Comparison of ENCODE assay signal across 13 cellular contexts in the genomic region with DNA sequence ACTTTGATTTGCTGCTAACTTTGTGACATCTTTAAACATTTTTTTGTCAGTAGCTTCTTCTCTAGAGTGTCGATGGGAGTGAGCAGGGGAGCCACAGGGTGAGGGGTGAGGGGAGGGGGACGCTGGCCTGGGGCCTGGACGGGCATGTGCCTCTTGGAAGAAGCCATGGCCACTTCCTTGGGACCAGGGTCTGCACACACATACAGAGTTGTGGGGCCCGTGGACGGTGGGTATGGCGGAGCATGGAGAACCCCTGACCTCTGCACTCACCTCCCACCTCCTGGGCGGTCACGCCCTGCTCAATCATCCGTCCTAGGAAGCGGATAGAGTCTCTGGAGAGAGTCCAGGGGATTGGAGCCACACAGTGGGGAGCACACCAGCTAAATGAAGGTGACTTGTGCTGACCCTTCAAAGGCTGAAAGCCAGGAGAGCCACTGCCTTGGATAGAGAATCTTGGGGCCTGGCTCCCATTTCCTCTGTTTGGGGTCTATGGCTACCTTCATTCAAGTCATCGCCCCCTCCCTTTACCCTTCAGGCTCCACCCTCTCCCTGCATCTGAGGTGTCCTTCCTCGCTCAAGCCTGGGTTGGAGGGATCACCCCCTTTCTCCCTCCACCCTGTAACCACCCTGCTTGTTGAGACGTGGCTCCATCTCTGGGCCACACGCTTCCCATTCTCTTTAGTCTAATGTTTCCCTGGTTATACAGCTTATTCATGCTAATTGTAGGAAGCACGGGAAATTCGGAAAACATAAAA.
"Had no signal": no experiment of that assay in that cellular context is flagged by ENCODE, and none has a peak within 500 bp of the region (broad histone marks: within the 10 kb centered on the region; RNA-seq: fewer than 3 reads in every experiment).

No MANE protein-coding gene starts in this region.

- DNase-seq: activated CD4-positive, alpha-beta T cell treated with anti-CD3 and anti-CD28 coated beads for 1 hour; activated CD4-positive, alpha-beta T cell treated with anti-CD3 and anti-CD28 coated beads, Interleukin-2, amount 50 U/mL, for 4 hours; activated naive CD4-positive, alpha-beta T cell treated with Interleukin-2 at 50 U/mL for 16 hours; activated naive CD8-positive, alpha-beta T cell treated with anti-CD3 and anti-CD28 coated beads, Interleukin-2, amount 50 U/mL, for 24 hours; activated T-cell treated with anti-CD3 and anti-CD28 coated beads for 4 hours; anterior cingulate cortex; central memory CD4-positive, alpha-beta T cell; left ventricle myocardium superior; mesendoderm; stimulated activated naive CD8-positive, alpha-beta T cell treated with anti-CD3 and anti-CD28 coated beads, Interleukin-15, amount 100 ng/mL, for 72 hours; WERI-Rb-1 had no signal

- H3K4me3 Mint-ChIP-seq: activated naive CD8-positive, alpha-beta T cell treated with anti-CD3 and anti-CD28 coated beads, Interleukin-2, amount 50 U/mL, for 24 hours; brain; natural killer cell treated with Interleukin-12 subunit alpha and Interleukin-12 subunit beta and Interleukin-15 and Interleukin-18, amount 100 ng/mL, for 72 hours; stimulated activated naive CD8-positive, alpha-beta T cell treated with anti-CD3 and anti-CD28 coated beads, Interleukin-15, amount 100 ng/mL, for 72 hours had no signal

- ATAC-seq: activated naive CD8-positive, alpha-beta T cell treated with anti-CD3 and anti-CD28 coated beads, Interleukin-2, amount 50 U/mL, for 24 hours; left ventricle myocardium superior; stimulated activated naive CD8-positive, alpha-beta T cell treated with anti-CD3 and anti-CD28 coated beads, Interleukin-15, amount 100 ng/mL, for 72 hours had no signal

- H3K4me1 Mint-ChIP-seq: stimulated activated naive CD8-positive, alpha-beta T cell treated with anti-CD3 and anti-CD28 coated beads, Interleukin-15, amount 100 ng/mL, for 72 hours had no signal

- H3K36me3 ChIP-seq: WERI-Rb-1 had no signal

- H3K27me3 Mint-ChIP-seq: activated naive CD8-positive, alpha-beta T cell treated with anti-CD3 and anti-CD28 coated beads, Interleukin-2, amount 50 U/mL, for 24 hours; natural killer cell treated with Interleukin-12 subunit alpha and Interleukin-12 subunit beta and Interleukin-15 and Interleukin-18, amount 100 ng/mL, for 72 hours; stimulated activated naive CD8-positive, alpha-beta T cell treated with anti-CD3 and anti-CD28 coated beads, Interleukin-15, amount 100 ng/mL, for 72 hours had no signal

- H3K27ac ChIP-seq: WERI-Rb-1 had no signal

- H3K9me3 Mint-ChIP-seq: activated naive CD8-positive, alpha-beta T cell treated with anti-CD3 and anti-CD28 coated beads, Interleukin-2, amount 50 U/mL, for 24 hours; natural killer cell treated with Interleukin-12 subunit alpha and Interleukin-12 subunit beta and Interleukin-15 and Interleukin-18, amount 100 ng/mL, for 72 hours had no signal

- H3K27ac Mint-ChIP-seq: activated naive CD8-positive, alpha-beta T cell treated with anti-CD3 and anti-CD28 coated beads, Interleukin-2, amount 50 U/mL, for 24 hours; natural killer cell treated with Interleukin-12 subunit alpha and Interleukin-12 subunit beta and Interleukin-15 and Interleukin-18, amount 100 ng/mL, for 72 hours had no signal

- H3K36me3 Mint-ChIP-seq: brain; natural killer cell treated with Interleukin-12 subunit alpha and Interleukin-12 subunit beta and Interleukin-15 and Interleukin-18, amount 100 ng/mL, for 72 hours had no signal
